Comparison of ENCODE assay signal across 8 cellular contexts in genomic region chr16:87854053-87854906, GRCh38. TPM values are rescaled to one million over a fixed set of nuclear protein-coding genes. Genes with fewer than 3 reads are reported as not detected.
DNase-seq lines count a peak whose midpoint lies in the region; ATAC-seq and TF ChIP-seq lines count a peak whose summit lies in the region.

No MANE protein-coding gene starts in this region.

- POLR2A ChIA-PET in naive thymus-derived CD8-positive, alpha-beta T cell (lab: Charles Lee), result interaction anchor here (0.6 to 1.6 kb wide), 3 partner anchors 15 to 77 kb away, joined by 4 to 8 read pairs (median 5); partner anchors contain the start of gene SLC7A5

- in situ Hi-C loops in astrocyte of the spinal cord (cut with HindIII; ENCODE audit: low sequenced_read_pairs), result no loop called here

- peaks cover 0 to 2% (median 0%) of the 10 kb centered on the region in 7 donors for H3K9me3 Mint-ChIP-seq in CD14-positive monocyte
- H3K9me3 Mint-ChIP-seq in naive thymus-derived CD8-positive, alpha-beta T cell, result no peaks in the 10 kb centered on the region

- peaks cover 42% of the 10 kb centered on the region for H3K4me1 Mint-ChIP-seq in CD14-positive monocyte
- peaks cover 4 to 43% (median 26%) of the 10 kb centered on the region in 4 donors for H3K4me1 Mint-ChIP-seq in naive thymus-derived CD8-positive, alpha-beta T cell

- DNase-seq in CD14-positive monocyte (ENCODE audit: low spot score) (no peak), M059J (ENCODE audit: low read depth) (peak; percentile 90), astrocyte of the spinal cord (ENCODE audit: low read depth, low spot score) (peak; percentile 78), NCI-H1436 treated with DMSO at 0.1 percent for 48 hours (lab: John Stamatoyannopoulos, UW) (no peak)
- no peak for DNase-seq in naive thymus-derived CD8-positive, alpha-beta T cell
- DNase-seq in stimulated activated CD4-positive, alpha-beta T cell treated with anti-CD3 and anti-CD28 coated beads, Interleukin-12 subunit alpha, Interleukin-12 subunit beta, amount 100 ng/mL, for 4 hours, result no peak
- no peak for DNase-seq in stimulated activated CD4-positive, alpha-beta T cell treated with anti-CD3 and anti-CD28 coated beads, Interleukin-4, amount 100 ng/mL, for 24 hours

- peaks cover 13 to 20% of the 10 kb centered on the region in 2 donors for H3K36me3 Mint-ChIP-seq in CD14-positive monocyte
- H3K36me3 Mint-ChIP-seq in naive thymus-derived CD8-positive, alpha-beta T cell, result peaks cover 0 to 6% (median 4%) of the 10 kb centered on the region in 3 donors

- H3K27ac Mint-ChIP-seq in CD14-positive monocyte, result peak overlapping the region in 6 of 7 donors; percentile 46 to 87 (median 82)
- H3K27ac Mint-ChIP-seq in naive thymus-derived CD8-positive, alpha-beta T cell, result peak overlapping the region in 8 of 10 donors; percentile 13 to 91 (median 79)

- TF ChIP-seq CTCF in CD14-positive monocyte (IDR thresholded peaks at IDR 0.05) (no peak), astrocyte of the spinal cord (IDR thresholded peaks at IDR 0.05; ENCODE audit: low read depth, low read length) (no peak)

- H3K4me3 ChIP-seq in astrocyte of the spinal cord (ENCODE audit: low read depth, low read length), result no peak overlapping the region

- H3K27me3 Mint-ChIP-seq in CD14-positive monocyte (ENCODE audit: low read depth in 3 of 3), result peaks cover 1 to 4% (median 3%) of the 10 kb centered on the region in 3 donors
- H3K27me3 Mint-ChIP-seq in naive thymus-derived CD8-positive, alpha-beta T cell, result no peaks in the 10 kb centered on the region

- peak in 1 of 2 donors; percentile 7 for ATAC-seq in naive thymus-derived CD8-positive, alpha-beta T cell
- no peak for ATAC-seq in GM18519 (IDR thresholded peaks at IDR 0.05; ENCODE audit: low FRiP score, unreplicated experiment)

- no peak overlapping the region for H3K4me3 Mint-ChIP-seq in CD14-positive monocyte
- peak overlapping the region in 8 of 10 donors; percentile 30 to 73 (median 58) for H3K4me3 Mint-ChIP-seq in naive thymus-derived CD8-positive, alpha-beta T cell

- intact Hi-C loops in CD14-positive monocyte (cut with micrococcal nuclease), result loop anchor here (5.0 to 10.0 kb wide), 3 partner anchors 53 to 151 kb away; no protein-coding TSS in a partner anchor

RNA-seq across cellular contexts. Expression of gene SLC7A5, which starts 15.0 kb away (rescaled TPM):
- polyA plus RNA-seq in CD14-positive monocyte, result 1 to 10 TPM in 1 of 2 donors, under 1 TPM in 1; 0.40 to 1.1 TPM
- 22.1 and 41.7 TPM in 2 replicates for total RNA-seq in M059J (2014; rRNA removed; shearing (Covaris generic))
- total RNA-seq in naive thymus-derived CD8-positive, alpha-beta T cell, result 10 to 100 TPM; 18.0 to 20.7 TPM
- 1 to 10 TPM; 2.0 to 3.6 (median 3.2) TPM for polyA plus RNA-seq in naive thymus-derived CD8-positive, alpha-beta T cell

Comparison
In these comparisons a context has a peak if more than half of its experiments do, and no peak if none do; other contexts are left out.
1. DNase-seq: peak in M059J (single experiment) and astrocyte of the spinal cord (single experiment); none in CD14-positive monocyte (single experiment), naive thymus-derived CD8-positive, alpha-beta T cell (0 of 10), NCI-H1436 treated with DMSO at 0.1 percent for 48 hours (single experiment), stimulated activated CD4-positive, alpha-beta T cell treated with anti-CD3 and anti-CD28 coated beads, Interleukin-12 subunit alpha, Interleukin-12 subunit beta, amount 100 ng/mL, for 4 hours (single experiment) and stimulated activated CD4-positive, alpha-beta T cell treated with anti-CD3 and anti-CD28 coated beads, Interleukin-4, amount 100 ng/mL, for 24 hours (single experiment).
2. H3K4me3 Mint-ChIP-seq: peak in naive thymus-derived CD8-positive, alpha-beta T cell (8 of 10); none in CD14-positive monocyte (0 of 2).